Comparison of ENCODE assay signal across 22 cellular contexts in the genomic region with DNA sequence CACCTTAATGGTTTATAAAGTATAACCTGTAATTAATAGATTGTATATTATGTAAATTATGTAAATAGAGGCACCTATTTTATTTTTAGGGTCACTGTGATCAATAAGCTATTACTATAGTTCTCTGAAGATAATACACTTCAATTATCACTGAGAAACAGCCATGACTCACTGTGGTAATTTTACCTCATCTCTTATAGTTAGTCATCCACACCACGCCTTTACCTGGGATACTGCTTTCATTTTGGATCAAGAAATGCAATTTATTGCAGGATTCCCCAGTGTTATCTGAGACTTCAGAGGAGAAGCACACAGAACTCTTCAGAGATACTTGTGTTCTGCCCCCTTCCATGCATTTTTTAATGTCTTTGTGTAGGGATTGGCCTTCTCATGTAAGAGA.
DNase-seq lines count a peak whose midpoint lies in the region; TF ChIP-seq lines count a peak whose summit lies in the region.
"Had no signal": no experiment of that assay in that cellular context is flagged by ENCODE, and none has a peak within 500 bp of the region (broad histone marks: within the 10 kb centered on the region; RNA-seq: fewer than 3 reads in every experiment).

No MANE protein-coding gene starts in this region.

- intact Hi-C loops in MCF 10A (cut with micrococcal nuclease) (no loop called here), breast epithelium (cut with DNase I; ENCODE audit: low total_unique reads) (no loop called here), PC-9 (cut with micrococcal nuclease; ENCODE audit: unreplicated experiment) (no loop called here)

- POLR2A ChIA-PET in MCF 10A (lab: Yijun Ruan, JAX), result no interaction called here
- POLR2A ChIA-PET in PC-9 (lab: Charles Lee; ENCODE audit: unreplicated experiment), result no interaction called here

- no TSS peak for BruUV-seq in MCF 10A (replicated peaks; lab: Mats Ljungman, UMichigan)
- no TSS peak for BruUV-seq in PC-9 (replicated peaks; lab: Mats Ljungman, UMichigan)

- no peak overlapping the region for H3K4me3 ChIP-seq in breast epithelium
- H3K4me3 ChIP-seq in epithelial cell of esophagus (ENCODE audit: low read length), result no peak overlapping the region
- no peak overlapping the region for H3K4me3 ChIP-seq in Peyer's patch
- no peak overlapping the region for H3K4me3 ChIP-seq in PC-9
- H3K4me3 ChIP-seq: MG63, SJSA1 had no signal

- H3K36me3 Mint-ChIP-seq in MCF 10A (ENCODE audit: insufficient read depth, unreplicated experiment) (no peaks in the 10 kb centered on the region), chondrocyte (ENCODE audit: low read depth) (no peaks in the 10 kb centered on the region)
- H3K36me3 Mint-ChIP-seq: CD14-positive monocyte; CD8-positive, alpha-beta memory T cell had no signal

- H3K9me3 ChIP-seq in breast epithelium (no peaks in the 10 kb centered on the region), Peyer's patch (no peaks in the 10 kb centered on the region), PC-9 (ENCODE audit: insufficient read depth, low read depth) (no peaks in the 10 kb centered on the region)
- H3K9me3 ChIP-seq: BE2C, MG63, SJSA1 had no signal

- H3K9me3 Mint-ChIP-seq in MCF 10A (ENCODE audit: unreplicated experiment) (no peaks in the 10 kb centered on the region), chondrocyte (ENCODE audit: low read depth) (peaks cover 5% of the 10 kb centered on the region)

- no peaks in the 10 kb centered on the region for H3K79me2 ChIP-seq in PC-9 (ENCODE audit: low read depth)

- H4K20me1 ChIP-seq in PC-9 (ENCODE audit: insufficient read depth), result no peaks in the 10 kb centered on the region

- H3K27me3 Mint-ChIP-seq in MCF 10A (ENCODE audit: insufficient read depth, unreplicated experiment) (no peaks in the 10 kb centered on the region), chondrocyte (ENCODE audit: low read depth) (peaks cover 2% of the 10 kb centered on the region)
- H3K27me3 Mint-ChIP-seq: CD8-positive, alpha-beta memory T cell had no signal

- H3K4me1 ChIP-seq in breast epithelium (no peaks in the 10 kb centered on the region), Peyer's patch (no peaks in the 10 kb centered on the region), PC-9 (replicated peaks; ENCODE audit: insufficient read depth) (no peaks in the 10 kb centered on the region)
- H3K4me1 ChIP-seq: BE2C, SJSA1 had no signal

- DNase-seq in MCF 10A (ENCODE audit: unreplicated experiment) (peak; percentile 46), breast epithelium (ENCODE audit: low spot score in 2 of 2) (no peak), epithelial cell of esophagus (ENCODE audit: low read depth) (peak; percentile 76), renal cortical epithelial cell (ENCODE audit: low read depth) (peak; percentile 5), Peyer's patch (no peak), PC-9 (no peak), chondrocyte (ENCODE audit: low spot score) (no peak)
- DNase-seq: 8988T; ACHN; BE2C; CD8-positive, alpha-beta memory T cell; DMS 273 treated with DMSO at 0.1 percent for 48 hours; KBM-7; MG63; NCI-H1048; NCI-H1417; NCI-H1694; NCI-H2029 treated with DMSO at 0.1 percent for 48 hours; NCI-H526 treated with DMSO at 0.1 percent for 48 hours; Right ventricle myocardium superior had no signal

- H3K27ac Mint-ChIP-seq in MCF 10A (ENCODE audit: low read depth, unreplicated experiment), result no peak overlapping the region
- no peak overlapping the region for H3K27ac Mint-ChIP-seq in chondrocyte (ENCODE audit: unreplicated experiment)
- H3K27ac Mint-ChIP-seq: CD14-positive monocyte; CD8-positive, alpha-beta memory T cell had no signal

- H3K27me3 ChIP-seq in breast epithelium (no peaks in the 10 kb centered on the region), Peyer's patch (no peaks in the 10 kb centered on the region), PC-9 (ENCODE audit: insufficient read depth, low read depth) (no peaks in the 10 kb centered on the region)
- H3K27me3 ChIP-seq: BE2C, MG63, SJSA1 had no signal

- no peaks in the 10 kb centered on the region for H3K9me2 ChIP-seq in PC-9 (ENCODE audit: insufficient read depth)

- no peaks in the 10 kb centered on the region for H3F3A ChIP-seq in PC-9 (ENCODE audit: insufficient read depth, low read depth)

- no peak for TF ChIP-seq CTCF in MCF 10A (IDR thresholded peaks at IDR 0.05; ENCODE audit: unreplicated experiment)
- no peak for TF ChIP-seq CTCF in breast epithelium (IDR thresholded peaks at IDR 0.05)
- no peak for TF ChIP-seq CTCF in epithelial cell of esophagus (IDR thresholded peaks at IDR 0.05; ENCODE audit: insufficient read depth, low read depth, low read length, missing control alignments)
- no peak for TF ChIP-seq CTCF in Peyer's patch (IDR thresholded peaks at IDR 0.05)
- no peak for TF ChIP-seq CTCF in PC-9 (conservative IDR thresholded peaks at IDR 0.05)
- no peak for TF ChIP-seq CTCF in chondrocyte (IDR thresholded peaks at IDR 0.05)

- no peak overlapping the region for H3K4me2 ChIP-seq in PC-9

- H3K4me3 Mint-ChIP-seq in MCF 10A (ENCODE audit: unreplicated experiment) (no peak overlapping the region), chondrocyte (ENCODE audit: unreplicated experiment) (no peak overlapping the region)
- H3K4me3 Mint-ChIP-seq: CD14-positive monocyte; CD8-positive, alpha-beta memory T cell had no signal

- TF ChIP-seq POLR2A in breast epithelium (IDR thresholded peaks at IDR 0.05) (no peak), Peyer's patch (IDR thresholded peaks at IDR 0.05) (no peak)

- H3K27ac ChIP-seq in breast epithelium, result no peak overlapping the region
- H3K27ac ChIP-seq in Peyer's patch, result no peak overlapping the region
- no peak overlapping the region for H3K27ac ChIP-seq in PC-9
- H3K27ac ChIP-seq: SJSA1 had no signal

- H2AFZ ChIP-seq in PC-9, result no peak overlapping the region

- CTCF ChIA-PET in MCF 10A (lab: Yijun Ruan, JAX), result no interaction called here
- CTCF ChIA-PET in PC-9 (lab: Charles Lee), result no interaction called here

- H3K4me1 Mint-ChIP-seq in MCF 10A (ENCODE audit: insufficient read depth, unreplicated experiment) (no peaks in the 10 kb centered on the region), chondrocyte (ENCODE audit: low read depth) (no peaks in the 10 kb centered on the region)
- H3K4me1 Mint-ChIP-seq: CD14-positive monocyte; CD8-positive, alpha-beta memory T cell had no signal

- H3K36me3 ChIP-seq in breast epithelium (no peaks in the 10 kb centered on the region), Peyer's patch (no peaks in the 10 kb centered on the region), PC-9 (ENCODE audit: low read depth) (no peaks in the 10 kb centered on the region)
- H3K36me3 ChIP-seq: BE2C, MG63, SJSA1 had no signal

Comparison
In these comparisons a context has a peak if more than half of its experiments do, and no peak if none do; other contexts are left out.
1. DNase-seq: peak in MCF 10A (single experiment), epithelial cell of esophagus (single experiment) and renal cortical epithelial cell (single experiment); none in breast epithelium (0 of 2), Peyer's patch (0 of 3), PC-9 (0 of 2) and chondrocyte (single experiment).